ENCODE assay signal across 8 cellular contexts in genomic region chr3:133927543-133928066, GRCh38. TPM values are rescaled to one million over a fixed set of nuclear protein-coding genes. Genes with fewer than 3 reads are reported as not detected.
DNase-seq lines count a peak whose midpoint lies in the region; ATAC-seq and TF ChIP-seq lines count a peak whose summit lies in the region.

No MANE protein-coding gene starts in this region.

- H3K9me3 ChIP-seq in HUES48 (ENCODE audit: control insufficient read depth, insufficient read depth, low read length) = no peaks in the 10 kb centered on the region
- H3K9me3 ChIP-seq in left lung = no peaks in the 10 kb centered on the region

- TF ChIP-seq CTCF in C4-2B (conservative IDR thresholded peaks at IDR 0.05) (peak; percentile 99), left lung (IDR thresholded peaks at IDR 0.05) (peak; percentile 73 to 88)

- H3K4me1 ChIP-seq in HUES48 (ENCODE audit: control insufficient read depth, insufficient read depth, low read length) (peaks cover 14% of the 10 kb centered on the region), left lung (peaks cover 0 to 16% of the 10 kb centered on the region in 2 donors)

- H3K27ac ChIP-seq in C4-2B (no peak overlapping the region), HUES48 (ENCODE audit: low read depth, low read length) (no peak overlapping the region), left lung (no peak overlapping the region)

- DNase-seq in activated CD4-positive, CD25-positive, alpha-beta regulatory T cell (lab: John Stamatoyannopoulos, UW) = peak; percentile 41 to 65 (median 54)
- peak; percentile 69 for DNase-seq in central memory CD4-positive, alpha-beta T cell
- peak in 1 of 2 donors; percentile 89 for DNase-seq in left lung
- peak; percentile 52 to 70 for DNase-seq in stimulated activated CD4-positive, alpha-beta T cell treated with anti-CD3 and anti-CD28 coated beads, Interleukin-2, amount 100 ng/mL, for 48 hours

- peak; percentile 60 for ATAC-seq in GM19438 (IDR thresholded peaks at IDR 0.05; ENCODE audit: low read depth, unreplicated experiment)
- ATAC-seq in left lung = peak; percentile 88
- no peak for ATAC-seq in GM18873 (IDR thresholded peaks at IDR 0.05; ENCODE audit: low FRiP score, unreplicated experiment)

- no peak overlapping the region; the same call in 1 of the 2 replicates for H3K9ac ChIP-seq in HUES48 (ENCODE audit: low read depth, low read length)

- H3K27me3 ChIP-seq in HUES48 (ENCODE audit: control insufficient read depth, insufficient read depth, low read length) = peaks cover 12% of the 10 kb centered on the region
- H3K27me3 ChIP-seq in left lung = peaks cover 0 to 18% of the 10 kb centered on the region in 2 donors

- intact Hi-C loops in left lung (cut with DNase I) = loop anchor here in 1 of 2 donors (5.0 kb wide), 1 partner anchor 110 kb away; no protein-coding TSS in a partner anchor

- H3K36me3 ChIP-seq in HUES48 (ENCODE audit: control insufficient read depth, insufficient read depth, low read length) (no peaks in the 10 kb centered on the region), left lung (no peaks in the 10 kb centered on the region)

- H3K4me3 ChIP-seq in HUES48 (ENCODE audit: low read depth, low read length) = peak overlapping the region; percentile 68
- H3K4me3 ChIP-seq in left lung = peak overlapping the region; percentile 40 to 51

RNA-seq across cellular contexts. Expression of gene RAB6B, which starts 31.9 kb away (rescaled TPM):
- total RNA-seq in left lung = 10 to 100 TPM in 1 of 2 donors, 1 to 10 TPM in 1; 3.7 to 11.4 TPM
